12 cellular contexts compared by ENCODE assay signal in genomic region chr9:35714123-35714522, GRCh38.
"Had no signal": no experiment of that assay in that cellular context is flagged by ENCODE, and none has a peak within 500 bp of the region (broad histone marks: within the 10 kb centered on the region; RNA-seq: fewer than 3 reads in every experiment).

No MANE protein-coding gene starts in this region.

- H3K27me3 ChIP-seq: body of pancreas, dorsolateral prefrontal cortex, tibial nerve had no signal

- H2AFZ ChIP-seq: parathyroid adenoma had no signal

- H3K4me1 Mint-ChIP-seq: mesothelial cell of epicardium had no signal

- H3K4me3 Mint-ChIP-seq: mesothelial cell of epicardium; T-helper 2 cell treated with Interferon-gamma antibody and Interleukin-4, amounts not matched to agents 5 μg/mL and 100 μg/mL, for 36 hours had no signal

- ATAC-seq: body of pancreas had no signal

- H3K79me2 ChIP-seq: parathyroid adenoma had no signal

- H3K4me1 ChIP-seq: body of pancreas, tibial nerve had no signal

- H3K9me3 ChIP-seq: body of pancreas, tibial nerve had no signal

- FAIRE-seq: endometrium had no signal

- H3K27ac Mint-ChIP-seq: mesothelial cell of epicardium; T-helper 2 cell treated with Interferon-gamma antibody and Interleukin-4, amounts not matched to agents 5 μg/mL and 100 μg/mL, for 36 hours had no signal

- H3K9me3 Mint-ChIP-seq: mesothelial cell of epicardium; T-helper 2 cell treated with Interferon-gamma antibody and Interleukin-4, amounts not matched to agents 5 μg/mL and 100 μg/mL, for 36 hours had no signal

- H3K9ac ChIP-seq: parathyroid adenoma had no signal

- H3K27ac ChIP-seq: body of pancreas, tibial nerve had no signal

- H3K4me3 ChIP-seq: body of pancreas, dorsolateral prefrontal cortex, tibial nerve had no signal

- DNase-seq: activated CD4-positive, alpha-beta T cell treated with anti-CD3 and anti-CD28 coated beads, Interleukin-2, amount 50 U/mL, for 1 hour; activated gamma-delta T cell; body of pancreas; stimulated activated CD4-positive, alpha-beta T cell treated with anti-CD3 and anti-CD28 coated beads, Interleukin-15, amount 100 ng/mL, for 24 hours; stimulated activated CD4-positive, alpha-beta T cell treated with anti-CD3 and anti-CD28 coated beads, Interleukin-4, amount 100 ng/mL, for 24 hours; SW 1271 had no signal
